ENCODE assay signal across 8 cellular contexts in the genomic region with DNA sequence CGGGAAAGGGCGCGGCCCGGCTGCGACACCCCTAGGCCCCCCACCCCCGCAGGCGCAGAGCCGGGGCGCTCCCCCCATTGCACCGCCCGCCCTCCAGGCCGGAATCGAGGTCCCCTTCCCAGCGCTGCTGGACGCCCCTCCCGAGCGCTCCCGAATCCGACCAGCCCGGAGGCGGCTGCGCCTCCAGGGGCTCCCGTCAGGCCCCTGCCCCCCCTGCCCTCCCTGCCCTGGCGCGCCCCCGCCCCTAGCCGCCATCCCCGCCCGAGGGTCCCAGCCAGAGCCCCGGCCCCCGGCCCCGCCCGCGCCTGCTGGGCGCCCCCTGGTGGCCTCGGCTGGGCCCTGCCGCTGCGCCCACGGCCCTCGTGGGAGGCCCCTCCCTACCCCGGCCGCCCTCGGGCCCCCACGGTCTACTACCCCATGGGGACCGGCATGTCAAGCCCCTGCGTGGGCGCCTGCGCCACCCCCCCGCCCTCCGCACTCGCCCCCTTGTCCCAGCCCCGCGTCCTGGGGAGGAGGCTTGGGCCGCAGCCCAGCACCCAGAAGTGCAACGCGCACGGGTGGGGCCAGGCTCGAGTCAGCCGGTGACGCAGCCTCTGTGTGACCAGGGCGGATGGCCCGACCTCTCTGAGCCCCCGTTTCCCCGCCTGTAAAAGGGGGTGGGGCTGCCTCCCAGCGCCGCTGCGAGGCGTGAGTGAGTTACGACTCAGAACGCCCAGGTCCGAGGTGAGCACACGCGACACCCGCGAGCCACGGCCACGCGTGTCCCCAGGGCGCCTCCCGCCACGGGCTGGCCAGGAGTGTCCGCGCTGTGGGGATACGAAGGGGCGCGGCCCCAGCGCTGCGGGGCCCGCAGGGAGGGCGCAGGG.
DNase-seq lines count a peak whose midpoint lies in the region; ATAC-seq and TF ChIP-seq lines count a peak whose summit lies in the region.

No MANE protein-coding gene starts in this region.

- no peaks in the 10 kb centered on the region for H3K27me3 Mint-ChIP-seq in naive B cell

- H3F3A ChIP-seq in OCI-LY1 (ENCODE audit: insufficient read depth, low read length): no peaks in the 10 kb centered on the region

- 0 out of 2 replicates have a peak overlapping the region, but pooled peaks have one; percentile 83 for H2AFZ ChIP-seq in OCI-LY1 (ENCODE audit: low read length)

- TF ChIP-seq CTCF in OCI-LY1 (IDR thresholded peaks at IDR 0.05; ENCODE audit: low read length): peak; percentile 23

- ATAC-seq in esophagus mucosa (peak; percentile 80), naive B cell (ENCODE audit: low read depth in 2 of 2) (peak; percentile 47)

- DNase-seq in NCI-H2227 (lab: John Stamatoyannopoulos, UW; ENCODE audit: unreplicated experiment) (peak; percentile 40), NCI-H2227 treated with DMSO at 0.1 percent for 48 hours (lab: John Stamatoyannopoulos, UW) (no peak), activated T-cell treated with anti-CD3 and anti-CD28 coated beads for 4 hours (peak; percentile 65), naive B cell (peak; percentile 70), GOT3 (lab: John Stamatoyannopoulos, UW) (no peak)
- peak; percentile 47 to 82 (median 67) for DNase-seq in stimulated activated naive CD4-positive, alpha-beta T cell (lab: John Stamatoyannopoulos, UW)

- no peaks in the 10 kb centered on the region for H3K27me3 ChIP-seq in OCI-LY1 (ENCODE audit: insufficient read depth, low read length)

- H3K36me3 ChIP-seq in OCI-LY1 (ENCODE audit: insufficient read depth, low read length): no peaks in the 10 kb centered on the region

- peaks cover 10% of the 10 kb centered on the region for H3K4me1 ChIP-seq in OCI-LY1 (ENCODE audit: insufficient read depth, low read length, severe bottlenecking)

- no peaks in the 10 kb centered on the region for H4K20me1 ChIP-seq in OCI-LY1 (ENCODE audit: insufficient read depth, low read length)

- no peaks in the 10 kb centered on the region for H3K79me2 ChIP-seq in OCI-LY1 (ENCODE audit: insufficient read depth, low read length)

- no peaks in the 10 kb centered on the region for H3K9me3 ChIP-seq in OCI-LY1 (ENCODE audit: low read length)

- H3K4me1 Mint-ChIP-seq in naive B cell: peaks cover under 1 to 7% (median 5%) of the 10 kb centered on the region in 3 donors

- peak overlapping the region; percentile 68 to 90 (median 78) for H3K4me3 Mint-ChIP-seq in naive B cell

- H3K4me3 ChIP-seq in OCI-LY1 (ENCODE audit: low read depth, low read length, poor library complexity, severe bottlenecking): peak overlapping the region; percentile 66

- H3K9ac ChIP-seq in OCI-LY1 (ENCODE audit: low read length): peak overlapping the region; percentile 56; the same call in 1 of the 2 replicates

- peak overlapping the region in 3 of 6 donors; percentile 56 to 90 (median 59) for H3K27ac Mint-ChIP-seq in naive B cell

- no peaks in the 10 kb centered on the region for H3K9me2 ChIP-seq in OCI-LY1 (ENCODE audit: low read depth, low read length)

- peaks cover 0 to 3% (median 0%) of the 10 kb centered on the region in 7 donors for H3K9me3 Mint-ChIP-seq in naive B cell

- H3K36me3 Mint-ChIP-seq in naive B cell: no peaks in the 10 kb centered on the region

- H3K27ac ChIP-seq in OCI-LY1 (ENCODE audit: low read depth, low read length, poor library complexity, severe bottlenecking): no peak overlapping the region

- peak overlapping the region; percentile 86 for H3K4me2 ChIP-seq in OCI-LY1 (ENCODE audit: low read length)

Comparison
In these comparisons a context has a peak if more than half of its experiments do, and no peak if none do; other contexts are left out.
1. DNase-seq: peak in NCI-H2227 (single experiment), activated T-cell treated with anti-CD3 and anti-CD28 coated beads for 4 hours (single experiment), naive B cell (single experiment) and stimulated activated naive CD4-positive, alpha-beta T cell (6 of 6); none in NCI-H2227 treated with DMSO at 0.1 percent for 48 hours (single experiment) and GOT3 (single experiment).